14 cellular contexts compared by ENCODE assay signal in the genomic region with DNA sequence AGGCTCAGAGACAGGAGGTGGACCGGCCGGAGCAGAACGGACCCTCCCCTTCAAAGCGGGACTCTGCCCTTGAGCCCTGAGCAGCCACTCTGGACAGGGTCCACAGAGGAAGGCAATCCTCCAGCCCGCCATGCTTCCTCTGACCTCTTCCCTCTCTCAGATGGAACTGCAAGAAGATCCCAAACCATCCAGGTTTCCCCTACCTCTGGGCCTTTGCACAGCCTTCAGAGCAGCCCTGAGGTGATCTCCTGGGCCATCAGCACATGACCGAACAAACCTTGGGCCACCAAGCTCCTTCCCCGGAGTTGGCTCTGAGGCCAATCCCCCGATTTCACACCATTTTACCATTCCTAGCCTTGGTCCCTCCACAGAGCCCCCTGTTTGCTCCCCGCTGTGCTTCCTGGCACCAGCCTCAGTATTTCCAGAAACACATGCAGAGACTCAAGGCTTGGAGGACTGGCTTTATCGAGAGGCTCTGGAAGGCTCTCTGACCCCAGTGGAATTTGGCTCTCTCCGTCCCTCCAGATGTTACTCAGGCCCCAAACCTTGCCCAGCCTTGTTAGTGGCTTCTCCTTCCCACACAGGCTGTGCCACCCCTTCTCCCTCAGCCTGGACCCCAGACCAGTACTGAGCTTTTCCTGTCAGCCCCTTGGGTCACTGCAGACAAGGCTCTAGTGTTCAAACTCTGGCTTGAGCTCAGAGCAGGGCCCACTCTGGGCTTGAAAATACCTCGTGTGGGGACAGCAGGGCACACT. TPM values are rescaled to one million over a fixed set of nuclear protein-coding genes. Genes with fewer than 3 reads are reported as not detected.
DNase-seq lines count a peak whose midpoint lies in the region; ATAC-seq and TF ChIP-seq lines count a peak whose summit lies in the region.
"Had no signal": no experiment of that assay in that cellular context is flagged by ENCODE, and none has a peak within 500 bp of the region (broad histone marks: within the 10 kb centered on the region; RNA-seq: fewer than 3 reads in every experiment).

No MANE protein-coding gene starts in this region.

- no peak overlapping the region for H3K27ac Mint-ChIP-seq in osteocyte (ENCODE audit: unreplicated experiment)

- H3K27me3 Mint-ChIP-seq in osteocyte (ENCODE audit: unreplicated experiment): peaks cover under 1% of the 10 kb centered on the region
- H3K27me3 Mint-ChIP-seq: CD4-positive, CD25-positive, alpha-beta regulatory T cell had no signal

- 82 to 86% methylated on average over 12 of the region's 12 CpGs for WGBS in heart right ventricle, 2 donors

- no peaks in the 10 kb centered on the region for H3K36me3 ChIP-seq in right atrium auricular region
- H3K36me3 ChIP-seq in heart right ventricle: no peaks in the 10 kb centered on the region
- H3K36me3 ChIP-seq: BLaER1 treated with 17β-estradiol and CSF1 and Interleukin-3, amounts not matched to agents 10 nM and 100 nM; HAP-1 had no signal

- H3K36me3 Mint-ChIP-seq in osteocyte (ENCODE audit: unreplicated experiment): no peaks in the 10 kb centered on the region
- H3K36me3 Mint-ChIP-seq: CD4-positive, CD25-positive, alpha-beta regulatory T cell had no signal

- H3K4me1 Mint-ChIP-seq in osteocyte (ENCODE audit: unreplicated experiment): peaks cover 6% of the 10 kb centered on the region

- ATAC-seq in heart right ventricle (no peak), GM18867 (IDR thresholded peaks at IDR 0.05; ENCODE audit: unreplicated experiment) (no peak), HG03378 (IDR thresholded peaks at IDR 0.05; ENCODE audit: unreplicated experiment) (no peak)
- ATAC-seq: GM12878 had no signal

- no peak overlapping the region for H3K4me3 ChIP-seq in right atrium auricular region
- H3K4me3 ChIP-seq in heart right ventricle: no peak overlapping the region
- H3K4me3 ChIP-seq: BLaER1 treated with 17β-estradiol and CSF1 and Interleukin-3, amounts not matched to agents 10 nM and 100 nM; GM12878; HAP-1 had no signal

- H3K9me3 ChIP-seq in right atrium auricular region (peaks cover 0 to 2% of the 10 kb centered on the region in 2 donors), heart right ventricle (peaks cover 0 to 4% (median 0%) of the 10 kb centered on the region in 11 donors)
- H3K9me3 ChIP-seq: HAP-1 had no signal

- intact Hi-C loops in heart right ventricle (cut with DNase I): loop anchor here in 4 of 10 donors (5.0 to 10.0 kb wide), 4 partner anchors 190 to 897 kb away; no protein-coding TSS in a partner anchor

- no peaks in the 10 kb centered on the region for H3K27me3 ChIP-seq in right atrium auricular region
- peaks cover 0 to 4% (median 0%) of the 10 kb centered on the region in 7 donors for H3K27me3 ChIP-seq in heart right ventricle
- H3K27me3 ChIP-seq: BLaER1 treated with 17β-estradiol and CSF1 and Interleukin-3, amounts not matched to agents 10 nM and 100 nM had no signal

- TF ChIP-seq CTCF in right atrium auricular region (IDR thresholded peaks at IDR 0.05) (no peak), heart right ventricle (IDR thresholded peaks at IDR 0.05) (no peak), osteocyte (IDR thresholded peaks at IDR 0.05) (no peak)

- no peak for TF ChIP-seq POLR2A in erythroblast (IDR thresholded peaks at IDR 0.05; ENCODE audit: low read length)

- DNase-seq in right atrium auricular region (ENCODE audit: low spot score) (peak; percentile 48), heart right ventricle (no peak), ecto neural progenitor cell (ENCODE audit: low spot score) (peak; percentile 32), osteocyte (ENCODE audit: extremely low spot score, unreplicated experiment) (peak; percentile 60), erythroblast (lab: John Stamatoyannopoulos, UW) (no peak)
- DNase-seq: ACHN; CD4-positive, CD25-positive, alpha-beta regulatory T cell; GOT3 had no signal

- H3K4me3 Mint-ChIP-seq in osteocyte (ENCODE audit: unreplicated experiment): no peak overlapping the region
- H3K4me3 Mint-ChIP-seq: CD4-positive, CD25-positive, alpha-beta regulatory T cell had no signal

- H3K4me1 ChIP-seq in right atrium auricular region: no peaks in the 10 kb centered on the region
- no peaks in the 10 kb centered on the region for H3K4me1 ChIP-seq in heart right ventricle
- H3K4me1 ChIP-seq: HAP-1 had no signal

- peaks cover under 1% of the 10 kb centered on the region for H3K9me3 Mint-ChIP-seq in osteocyte (ENCODE audit: unreplicated experiment)

- H3K27ac ChIP-seq in right atrium auricular region (no peak overlapping the region), heart right ventricle (no peak overlapping the region)
- H3K27ac ChIP-seq: BLaER1 treated with 17β-estradiol and CSF1 and Interleukin-3, amounts not matched to agents 10 nM and 100 nM had no signal

RNA-seq across cellular contexts. Expression of a gene that starts 48.6 kb away (rescaled TPM):
- total RNA-seq in right atrium auricular region: under 1 TPM; 0.74 to 0.83 TPM
- 1 to 10 TPM in 7 of 10 donors, under 1 TPM in 3; 0.90 to 2.8 (median 1.2) TPM for total RNA-seq in heart right ventricle
- polyA plus RNA-seq in heart right ventricle: 1 to 10 TPM; 1.2 to 2.7 TPM
- total RNA-seq in osteocyte: 3.3 and 3.5 TPM in 2 replicates
- total RNA-seq: A172 had no signal

Comparison
In these comparisons a context has a peak if more than half of its experiments do, and no peak if none do; other contexts are left out.
1. DNase-seq: peak in right atrium auricular region (single experiment), ecto neural progenitor cell (single experiment) and osteocyte (single experiment); none in heart right ventricle (0 of 2) and erythroblast (0 of 2).